ENCODE assay signal across 20 cellular contexts in the genomic region with DNA sequence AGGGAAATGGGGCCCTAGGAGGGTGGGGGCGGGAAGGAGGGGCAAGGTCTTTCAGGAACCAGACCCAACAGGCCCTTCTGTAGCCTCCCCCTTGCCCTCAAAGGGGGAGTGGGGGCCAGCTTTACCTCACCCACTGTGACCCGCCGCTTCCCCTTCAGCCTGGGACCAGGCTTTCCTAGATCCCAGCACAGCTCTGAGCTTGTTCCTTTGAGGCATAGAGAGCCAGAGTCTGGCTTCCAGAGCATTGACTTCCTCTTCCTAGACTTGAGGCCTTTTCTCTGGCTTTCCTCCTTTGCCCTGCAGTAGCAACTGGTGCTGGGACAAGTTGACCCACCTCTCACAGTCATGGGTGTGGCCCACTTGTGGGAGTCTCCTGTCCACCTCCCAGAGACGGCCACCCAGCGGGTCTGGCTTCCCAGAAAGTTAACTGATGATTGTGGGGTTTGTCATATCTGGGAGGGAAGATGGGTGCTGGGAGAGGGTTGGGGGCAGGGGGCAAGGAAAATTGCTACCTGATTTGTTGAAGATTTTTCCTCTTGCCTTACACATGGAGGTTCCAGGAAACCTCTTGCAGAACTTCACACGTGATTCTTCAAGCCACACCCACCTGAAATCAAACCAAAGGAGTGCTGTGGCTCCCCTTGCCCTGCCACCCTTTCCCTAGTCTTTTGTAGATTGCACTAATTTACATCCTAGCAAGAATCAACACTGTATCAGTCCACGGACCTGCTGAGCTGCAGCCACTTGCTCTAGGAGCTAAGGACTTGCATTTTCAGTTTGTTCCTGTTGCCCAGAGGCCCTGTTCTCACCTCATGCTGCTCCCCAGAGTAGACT. TPM values are rescaled to one million over a fixed set of nuclear protein-coding genes. Genes with fewer than 3 reads are reported as not detected.
DNase-seq lines count a peak whose midpoint lies in the region; ATAC-seq and TF ChIP-seq lines count a peak whose summit lies in the region.
"Had no signal": no experiment of that assay in that cellular context is flagged by ENCODE, and none has a peak within 500 bp of the region (broad histone marks: within the 10 kb centered on the region; RNA-seq: fewer than 3 reads in every experiment).

No MANE protein-coding gene starts in this region.

- peaks cover 23% of the 10 kb centered on the region for H3K36me3 Mint-ChIP-seq in activated CD4-positive, alpha-beta T cell treated with anti-CD3 and anti-CD28 coated beads, Interleukin-2, amount 10 ng/mL, durations not matched to agents 24 days and 14 days (ENCODE audit: low read depth)
- H3K36me3 Mint-ChIP-seq in T-cell: peaks cover 14% of the 10 kb centered on the region
- peaks cover 58% of the 10 kb centered on the region for H3K36me3 Mint-ChIP-seq in dendritic cell treated with granulocyte-macrophage colony-stimulating factor and Interleukin-4, amounts not matched to agents 40 ng/mL and 50 ng/mL, for 4 days (ENCODE audit: low read depth)

- WGBS in prostate gland: 80% methylated on average over 7 of the region's 7 CpGs

- H3K9me3 ChIP-seq in prostate gland: no peaks in the 10 kb centered on the region
- H3K9me3 ChIP-seq: heart left ventricle, ovary, transverse colon had no signal

- no peaks in the 10 kb centered on the region for H3K27me3 Mint-ChIP-seq in activated CD4-positive, alpha-beta T cell treated with anti-CD3 and anti-CD28 coated beads, Interleukin-2, amount 10 ng/mL, durations not matched to agents 24 days and 14 days
- H3K27me3 Mint-ChIP-seq in T-cell: no peaks in the 10 kb centered on the region
- peaks cover 1% of the 10 kb centered on the region for H3K27me3 Mint-ChIP-seq in dendritic cell treated with granulocyte-macrophage colony-stimulating factor and Interleukin-4, amounts not matched to agents 40 ng/mL and 50 ng/mL, for 4 days
- H3K27me3 Mint-ChIP-seq: B cell had no signal

- ATAC-seq in T-cell (replicated peaks in 1 of 4) (no peak), GM21786 (IDR thresholded peaks at IDR 0.05; ENCODE audit: unreplicated experiment) (no peak)
- ATAC-seq: heart left ventricle had no signal

- POLR2A ChIA-PET in T-cell (lab: Charles Lee): interaction anchor here in 1 of 2 donors (0.7 kb wide), 1 partner anchor 227 kb away, joined by 3 read pairs; no protein-coding TSS in a partner anchor

- intact Hi-C loops in activated CD4-positive, alpha-beta T cell treated with anti-CD3 and anti-CD28 coated beads, Interleukin-2, amount 10 ng/mL, durations not matched to agents 24 days and 14 days (cut with micrococcal nuclease): no loop called here
- intact Hi-C loops in dendritic cell treated with granulocyte-macrophage colony-stimulating factor and Interleukin-4, amounts not matched to agents 40 ng/mL and 50 ng/mL, for 4 days (cut with micrococcal nuclease): no loop called here
- intact Hi-C loops in posterior vena cava (cut with DNase I) (no loop called here), prostate gland (cut with DNase I) (no loop called here)

- no peak overlapping the region for H3K4me3 Mint-ChIP-seq in activated CD4-positive, alpha-beta T cell treated with anti-CD3 and anti-CD28 coated beads, Interleukin-2, amount 10 ng/mL, durations not matched to agents 24 days and 14 days
- H3K4me3 Mint-ChIP-seq in T-cell: no peak overlapping the region
- no peak overlapping the region for H3K4me3 Mint-ChIP-seq in dendritic cell treated with granulocyte-macrophage colony-stimulating factor and Interleukin-4, amounts not matched to agents 40 ng/mL and 50 ng/mL, for 4 days
- H3K4me3 Mint-ChIP-seq: B cell had no signal

- no peak overlapping the region for H3K4me3 ChIP-seq in prostate gland
- H3K4me3 ChIP-seq: heart left ventricle, ovary, transverse colon had no signal

- TF ChIP-seq POLR2A in prostate gland (IDR thresholded peaks at IDR 0.05): no peak

- peaks cover under 1% of the 10 kb centered on the region for H3K4me1 ChIP-seq in prostate gland (replicated peaks)

- no peak overlapping the region for H3K27ac ChIP-seq in prostate gland
- H3K27ac ChIP-seq: heart left ventricle, ovary, transverse colon had no signal

- H3K9me3 Mint-ChIP-seq in activated CD4-positive, alpha-beta T cell treated with anti-CD3 and anti-CD28 coated beads, Interleukin-2, amount 10 ng/mL, durations not matched to agents 24 days and 14 days: no peaks in the 10 kb centered on the region
- H3K9me3 Mint-ChIP-seq in T-cell: no peaks in the 10 kb centered on the region
- no peaks in the 10 kb centered on the region for H3K9me3 Mint-ChIP-seq in dendritic cell treated with granulocyte-macrophage colony-stimulating factor and Interleukin-4, amounts not matched to agents 40 ng/mL and 50 ng/mL, for 4 days

- no peak for DNase-seq in activated CD4-positive, alpha-beta T cell treated with anti-CD3 and anti-CD28 coated beads, Interleukin-2, amount 10 ng/mL, durations not matched to agents 24 days and 14 days
- DNase-seq in activated CD4-positive, alpha-beta T cell treated with anti-CD3 and anti-CD28 coated beads for 1 hour: no peak
- DNase-seq in T-cell: no peak
- DNase-seq in posterior vena cava (ENCODE audit: low spot score): peak; percentile 46
- no peak for DNase-seq in prostate gland (ENCODE audit: low spot score)
- no peak for DNase-seq in COR-L47 (lab: John Stamatoyannopoulos, UW)
- DNase-seq: activated effector memory CD4-positive, alpha-beta T cell treated with Interleukin-2 at 50 U/mL for 16 hours; HCEC 1CT; mammary epithelial cell; NCI-H1417; NCI-H524 treated with DMSO at 0.1 percent for 48 hours; ovary; SHP77; stimulated activated CD4-positive, alpha-beta T cell treated with anti-CD3 and anti-CD28 coated beads, Interleukin-1b, Interleukin-23, amount 100 ng/mL, for 48 hours; stimulated activated naive CD4-positive, alpha-beta T cell treated with Interleukin-2 at 50 U/mL for 16 hours; transverse colon had no signal

- CTCF ChIA-PET in T-cell (lab: Charles Lee): no interaction called here

- H3K27ac Mint-ChIP-seq in activated CD4-positive, alpha-beta T cell treated with anti-CD3 and anti-CD28 coated beads, Interleukin-2, amount 10 ng/mL, durations not matched to agents 24 days and 14 days: peak overlapping the region; percentile 46
- H3K27ac Mint-ChIP-seq in T-cell: peak overlapping the region; percentile 85 to 87
- H3K27ac Mint-ChIP-seq in dendritic cell treated with granulocyte-macrophage colony-stimulating factor and Interleukin-4, amounts not matched to agents 40 ng/mL and 50 ng/mL, for 4 days: peak overlapping the region; percentile 78

- H3K36me3 ChIP-seq in prostate gland: peaks cover 3 to 7% of the 10 kb centered on the region in 2 donors
- H3K36me3 ChIP-seq: ovary, transverse colon had no signal

- TF ChIP-seq CTCF in prostate gland (IDR thresholded peaks at IDR 0.05): no peak

- no peaks in the 10 kb centered on the region for H3K27me3 ChIP-seq in prostate gland (replicated peaks; ENCODE audit: insufficient read depth)
- H3K27me3 ChIP-seq: heart left ventricle, ovary, transverse colon had no signal

- H3K4me1 Mint-ChIP-seq in activated CD4-positive, alpha-beta T cell treated with anti-CD3 and anti-CD28 coated beads, Interleukin-2, amount 10 ng/mL, durations not matched to agents 24 days and 14 days: peaks cover 20% of the 10 kb centered on the region
- H3K4me1 Mint-ChIP-seq in T-cell: peaks cover 14 to 20% (median 17%) of the 10 kb centered on the region in 3 donors
- peaks cover 63% of the 10 kb centered on the region for H3K4me1 Mint-ChIP-seq in dendritic cell treated with granulocyte-macrophage colony-stimulating factor and Interleukin-4, amounts not matched to agents 40 ng/mL and 50 ng/mL, for 4 days (ENCODE audit: low read depth)

RNA-seq across cellular contexts. Expression of a gene that starts 4.1 kb away (rescaled TPM):
- total RNA-seq in activated CD4-positive, alpha-beta T cell treated with anti-CD3 and anti-CD28 coated beads, Interleukin-2, amount 10 ng/mL, durations not matched to agents 24 days and 14 days: 9.0 and 9.7 TPM in 2 replicates
- total RNA-seq in T-cell: 10 to 100 TPM in 2 of 5 donors, 1 to 10 TPM in 3; 5.8 to 13.3 (median 9.9) TPM
- 10 to 100 TPM; 11.8 to 15.8 TPM for total RNA-seq in posterior vena cava
- 10 to 100 TPM; 14.9 to 22.3 TPM for total RNA-seq in prostate gland

RNA-seq across cellular contexts. Expression of a gene that starts 25.9 kb away (rescaled TPM):
- 23.9 and 26.2 TPM in 2 replicates for total RNA-seq in activated CD4-positive, alpha-beta T cell treated with anti-CD3 and anti-CD28 coated beads, Interleukin-2, amount 10 ng/mL, durations not matched to agents 24 days and 14 days
- 10 to 100 TPM; 31.1 to 50.9 (median 48.1) TPM for total RNA-seq in T-cell
- total RNA-seq in posterior vena cava: 10 to 100 TPM; 11.9 to 13.8 TPM
- total RNA-seq in prostate gland: 10 to 100 TPM; 17.0 to 39.4 TPM
